In the genomic region with DNA sequence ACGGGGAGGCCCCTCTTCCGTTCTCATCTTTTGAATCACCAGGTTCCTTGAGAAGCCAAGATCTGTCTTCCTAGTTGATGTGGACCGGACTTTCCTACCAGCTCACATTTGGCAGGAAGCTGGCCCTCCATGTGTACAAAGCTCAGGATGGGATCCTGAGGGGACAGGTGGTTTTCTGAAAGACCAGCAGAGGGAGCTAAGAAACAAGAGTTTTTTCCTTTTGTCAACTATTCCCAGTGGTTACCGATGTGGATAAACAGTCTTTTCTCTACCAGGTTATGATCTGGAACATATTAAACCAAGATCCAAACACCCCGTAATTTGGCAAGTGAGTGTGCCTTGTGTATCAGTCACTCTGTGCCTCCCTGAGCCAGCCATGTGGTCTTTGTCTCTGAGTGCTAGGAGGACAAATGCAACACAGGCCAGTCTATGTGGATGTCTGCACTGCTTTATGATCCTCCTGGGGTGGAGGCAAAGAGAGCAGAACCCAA, we compare ENCODE assay signal across 8 cellular contexts. TPM values are rescaled to one million over a fixed set of nuclear protein-coding genes. Genes with fewer than 3 reads are reported as not detected.
A peak's percentile ranks its signal among the peaks of the same experiment; 100 is the strongest.
DNase-seq lines count a peak whose midpoint lies in the region; ATAC-seq, FAIRE-seq and TF ChIP-seq lines count a peak whose summit lies in the region.

No MANE protein-coding gene starts in this region.

- no peaks in the 10 kb centered on the region for H3K36me3 ChIP-seq in suprapubic skin

- peaks cover 5% of the 10 kb centered on the region for H3K4me1 ChIP-seq in suprapubic skin

- peak; percentile 45 for ATAC-seq in HG03095 (IDR thresholded peaks at IDR 0.05; ENCODE audit: unreplicated experiment)

- in situ Hi-C loops in astrocyte of the cerebellum (cut with HindIII; ENCODE audit: low sequenced_read_pairs) = loop anchor here (25.0 kb wide), 1 partner anchor 222 kb away; no protein-coding TSS in a partner anchor

- FAIRE-seq in islet of Langerhans (lab: Jason Lieb, UNC) = peak; percentile 53

- WGBS in suprapubic skin = 21% methylated on average over 5 of the region's 5 CpGs

- H3K27me3 ChIP-seq in suprapubic skin = no peaks in the 10 kb centered on the region

- no peak for TF ChIP-seq EP300 in suprapubic skin (IDR thresholded peaks at IDR 0.05)

- peak; percentile 70 for DNase-seq in SIG-M5 treated with dmso at 0.1 percent for 504 hours (lab: John Stamatoyannopoulos, UW; ENCODE audit: unreplicated experiment)
- no peak for DNase-seq in SIG-M5 (lab: John Stamatoyannopoulos, UW)
- peak; percentile 52 for DNase-seq in NCI-H748 (lab: John Stamatoyannopoulos, UW; ENCODE audit: unreplicated experiment)
- peak; percentile 22 for DNase-seq in astrocyte of the cerebellum (ENCODE audit: low read depth)
- DNase-seq in suprapubic skin (ENCODE audit: low spot score in 2 of 2) = no peak
- no peak for DNase-seq in cerebellar nuclear complex (lab: John Stamatoyannopoulos, UW)

- TF ChIP-seq POLR2A in suprapubic skin (IDR thresholded peaks at IDR 0.05) = no peak

- H3K27ac ChIP-seq in suprapubic skin = no peak overlapping the region

- TF ChIP-seq CTCF in astrocyte of the cerebellum (IDR thresholded peaks at IDR 0.05; ENCODE audit: low read depth, low read length, missing control alignments) (peak; percentile 78), suprapubic skin (IDR thresholded peaks at IDR 0.05) (peak; percentile 16 to 52)

- H3K4me3 ChIP-seq in astrocyte of the cerebellum (ENCODE audit: low read depth, low read length) (no peak overlapping the region), suprapubic skin (no peak overlapping the region)

- H3K9me3 ChIP-seq in suprapubic skin = no peaks in the 10 kb centered on the region

RNA-seq across cellular contexts. Expression of gene ARHGAP25, which starts 25.1 kb away (rescaled TPM):
- 10 to 100 TPM in 1 of 4 donors, 1 to 10 TPM in 3; 2.0 to 10.9 (median 6.1) TPM for total RNA-seq in suprapubic skin

Comparison
In these comparisons a context has a peak if more than half of its experiments do, and no peak if none do; other contexts are left out.
1. DNase-seq: peak in SIG-M5 treated with dmso at 0.1 percent for 504 hours (single experiment), NCI-H748 (single experiment) and astrocyte of the cerebellum (single experiment); none in SIG-M5 (single experiment), suprapubic skin (0 of 2) and cerebellar nuclear complex (0 of 2).